1 cellular context compared by ENCODE assay signal in genomic region chr2:42788478-42788793, GRCh38.
A peak's percentile ranks its signal among the peaks of the same experiment; 100 is the strongest.
TF ChIP-seq lines count a peak whose summit lies in the region.

No MANE protein-coding gene starts in this region.

TF ChIP-seq in HepG2, 621 proteins besides CTCF, POLR2A, EP300 and RAD21 (continued from another document and continues in another):
- TF ChIP-seq HNRNPLL (IDR thresholded peaks at IDR 0.05; ENCODE audit: low read depth, low read length, poor library complexity, severe bottlenecking) (no peak), ZSCAN21 (CRISPR knock-in tag; IDR thresholded peaks at IDR 0.05; ENCODE audit: borderline replicate concordance) (no peak), SMARCC2 (IDR thresholded peaks at IDR 0.05) (no peak), ZNF547 (CRISPR knock-in tag; IDR thresholded peaks at IDR 0.05) (no peak), CEBPG (CRISPR knock-in tag; IDR thresholded peaks at IDR 0.05) (no peak), NFYB (CRISPR knock-in tag; IDR thresholded peaks at IDR 0.05) (no peak), WIZ (CRISPR knock-in tag; IDR thresholded peaks at IDR 0.05) (no peak), ZMYM4 (CRISPR knock-in tag; IDR thresholded peaks at IDR 0.05) (no peak), RBM22 (optimal IDR thresholded peaks at IDR 0.05; ENCODE audit: low read length) (no peak), ATF2 (CRISPR knock-in tag; IDR thresholded peaks at IDR 0.05) (no peak), ZNF350 (CRISPR knock-in tag; IDR thresholded peaks at IDR 0.05; ENCODE audit: borderline replicate concordance, low read depth) (0 out of 2 replicates have a peak, but pooled peaks have one; percentile 11), KIAA2018 (CRISPR knock-in tag; IDR thresholded peaks at IDR 0.05; ENCODE audit: borderline replicate concordance) (no peak), BORCS8-MEF2B (CRISPR knock-in tag; IDR thresholded peaks at IDR 0.05) (0 out of 2 replicates have a peak, but pooled peaks have one; percentile 12), ZNF431 (CRISPR knock-in tag; IDR thresholded peaks at IDR 0.05; ENCODE audit: borderline replicate concordance, low read depth) (no peak), HNF4G (IDR thresholded peaks at IDR 0.05; ENCODE audit: borderline replicate concordance, low read depth, low read length) (no peak), HNF4G (CRISPR knock-in tag; IDR thresholded peaks at IDR 0.05; ENCODE audit: borderline replicate concordance, low read depth) (no peak), MTF2 (CRISPR knock-in tag; IDR thresholded peaks at IDR 0.05; ENCODE audit: borderline replicate concordance) (no peak), IKZF4 (CRISPR knock-in tag; IDR thresholded peaks at IDR 0.05; ENCODE audit: borderline replicate concordance, low read depth, not compliant biosample characterization) (no peak), NFE2L2 (IDR thresholded peaks at IDR 0.05; ENCODE audit: low read length) (no peak), AKAP8 (CRISPR knock-in tag; IDR thresholded peaks at IDR 0.05) (no peak), GATAD1 (CRISPR knock-in tag; IDR thresholded peaks at IDR 0.05) (no peak), NR2F2 (IDR thresholded peaks at IDR 0.05; ENCODE audit: borderline replicate concordance, low read depth) (no peak), ZSCAN12 (CRISPR knock-in tag; IDR thresholded peaks at IDR 0.05) (no peak), ZNF501 (CRISPR knock-in tag; IDR thresholded peaks at IDR 0.05) (no peak), ZNF776 (CRISPR knock-in tag; IDR thresholded peaks at IDR 0.05) (no peak), MEF2D (CRISPR knock-in tag; IDR thresholded peaks at IDR 0.05) (no peak), THAP9 (CRISPR knock-in tag; IDR thresholded peaks at IDR 0.05; ENCODE audit: borderline replicate concordance) (0 out of 2 replicates have a peak, but pooled peaks have one; percentile 8), ZNF354B (CRISPR knock-in tag; IDR thresholded peaks at IDR 0.05) (no peak), PHF20 (CRISPR knock-in tag; IDR thresholded peaks at IDR 0.05) (no peak), ZNF546 (CRISPR knock-in tag; conservative IDR thresholded peaks at IDR 0.05) (no peak), ZNF124 (CRISPR knock-in tag; IDR thresholded peaks at IDR 0.05) (no peak), SP5 (CRISPR knock-in tag; IDR thresholded peaks at IDR 0.05; ENCODE audit: borderline replicate concordance, low read depth) (no peak), KMT2B (CRISPR knock-in tag; IDR thresholded peaks at IDR 0.05) (no peak), CCDC6 (CRISPR knock-in tag; IDR thresholded peaks at IDR 0.05) (0 out of 2 replicates have a peak, but pooled peaks have one; percentile 47), SP2 (CRISPR knock-in tag; IDR thresholded peaks at IDR 0.05) (no peak)
- TF ChIP-seq, protein P1, sequence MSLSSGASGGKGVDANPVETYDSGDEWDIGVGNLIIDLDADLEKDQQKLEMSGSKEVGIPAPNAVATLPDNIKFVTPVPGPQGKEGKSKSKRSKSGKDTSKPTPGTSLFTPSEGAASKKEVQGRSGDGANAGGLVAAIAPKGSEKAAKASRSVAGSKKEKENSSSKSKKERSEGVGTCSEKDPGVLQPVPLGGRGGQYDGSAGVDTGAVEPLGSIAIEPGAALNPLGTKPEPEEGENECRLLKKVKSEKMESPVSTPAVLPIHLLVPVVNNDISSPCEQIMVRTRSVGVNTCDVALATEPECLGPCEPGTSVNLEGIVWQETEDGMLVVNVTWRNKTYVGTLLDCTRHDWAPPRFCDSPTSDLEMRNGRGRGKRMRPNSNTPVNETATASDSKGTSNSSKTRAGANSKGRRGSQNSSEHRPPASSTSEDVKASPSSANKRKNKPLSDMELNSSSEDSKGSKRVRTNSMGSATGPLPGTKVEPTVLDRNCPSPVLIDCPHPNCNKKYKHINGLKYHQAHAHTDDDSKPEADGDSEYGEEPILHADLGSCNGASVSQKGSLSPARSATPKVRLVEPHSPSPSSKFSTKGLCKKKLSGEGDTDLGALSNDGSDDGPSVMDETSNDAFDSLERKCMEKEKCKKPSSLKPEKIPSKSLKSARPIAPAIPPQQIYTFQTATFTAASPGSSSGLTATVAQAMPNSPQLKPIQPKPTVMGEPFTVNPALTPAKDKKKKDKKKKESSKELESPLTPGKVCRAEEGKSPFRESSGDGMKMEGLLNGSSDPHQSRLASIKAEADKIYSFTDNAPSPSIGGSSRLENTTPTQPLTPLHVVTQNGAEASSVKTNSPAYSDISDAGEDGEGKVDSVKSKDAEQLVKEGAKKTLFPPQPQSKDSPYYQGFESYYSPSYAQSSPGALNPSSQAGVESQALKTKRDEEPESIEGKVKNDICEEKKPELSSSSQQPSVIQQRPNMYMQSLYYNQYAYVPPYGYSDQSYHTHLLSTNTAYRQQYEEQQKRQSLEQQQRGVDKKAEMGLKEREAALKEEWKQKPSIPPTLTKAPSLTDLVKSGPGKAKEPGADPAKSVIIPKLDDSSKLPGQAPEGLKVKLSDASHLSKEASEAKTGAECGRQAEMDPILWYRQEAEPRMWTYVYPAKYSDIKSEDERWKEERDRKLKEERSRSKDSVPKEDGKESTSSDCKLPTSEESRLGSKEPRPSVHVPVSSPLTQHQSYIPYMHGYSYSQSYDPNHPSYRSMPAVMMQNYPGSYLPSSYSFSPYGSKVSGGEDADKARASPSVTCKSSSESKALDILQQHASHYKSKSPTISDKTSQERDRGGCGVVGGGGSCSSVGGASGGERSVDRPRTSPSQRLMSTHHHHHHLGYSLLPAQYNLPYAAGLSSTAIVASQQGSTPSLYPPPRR (CRISPR knock-in tag; IDR thresholded peaks at IDR 0.05; ENCODE audit: borderline replicate concordance): no peak
- TF ChIP-seq, protein P2, sequence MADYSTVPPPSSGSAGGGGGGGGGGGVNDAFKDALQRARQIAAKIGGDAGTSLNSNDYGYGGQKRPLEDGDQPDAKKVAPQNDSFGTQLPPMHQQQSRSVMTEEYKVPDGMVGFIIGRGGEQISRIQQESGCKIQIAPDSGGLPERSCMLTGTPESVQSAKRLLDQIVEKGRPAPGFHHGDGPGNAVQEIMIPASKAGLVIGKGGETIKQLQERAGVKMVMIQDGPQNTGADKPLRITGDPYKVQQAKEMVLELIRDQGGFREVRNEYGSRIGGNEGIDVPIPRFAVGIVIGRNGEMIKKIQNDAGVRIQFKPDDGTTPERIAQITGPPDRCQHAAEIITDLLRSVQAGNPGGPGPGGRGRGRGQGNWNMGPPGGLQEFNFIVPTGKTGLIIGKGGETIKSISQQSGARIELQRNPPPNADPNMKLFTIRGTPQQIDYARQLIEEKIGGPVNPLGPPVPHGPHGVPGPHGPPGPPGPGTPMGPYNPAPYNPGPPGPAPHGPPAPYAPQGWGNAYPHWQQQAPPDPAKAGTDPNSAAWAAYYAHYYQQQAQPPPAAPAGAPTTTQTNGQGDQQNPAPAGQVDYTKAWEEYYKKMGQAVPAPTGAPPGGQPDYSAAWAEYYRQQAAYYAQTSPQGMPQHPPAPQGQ (CRISPR knock-in tag; IDR thresholded peaks at IDR 0.05; ENCODE audit: borderline replicate concordance): 0 out of 2 replicates have a peak, but pooled peaks have one; percentile 36
- TF ChIP-seq, protein P3, sequence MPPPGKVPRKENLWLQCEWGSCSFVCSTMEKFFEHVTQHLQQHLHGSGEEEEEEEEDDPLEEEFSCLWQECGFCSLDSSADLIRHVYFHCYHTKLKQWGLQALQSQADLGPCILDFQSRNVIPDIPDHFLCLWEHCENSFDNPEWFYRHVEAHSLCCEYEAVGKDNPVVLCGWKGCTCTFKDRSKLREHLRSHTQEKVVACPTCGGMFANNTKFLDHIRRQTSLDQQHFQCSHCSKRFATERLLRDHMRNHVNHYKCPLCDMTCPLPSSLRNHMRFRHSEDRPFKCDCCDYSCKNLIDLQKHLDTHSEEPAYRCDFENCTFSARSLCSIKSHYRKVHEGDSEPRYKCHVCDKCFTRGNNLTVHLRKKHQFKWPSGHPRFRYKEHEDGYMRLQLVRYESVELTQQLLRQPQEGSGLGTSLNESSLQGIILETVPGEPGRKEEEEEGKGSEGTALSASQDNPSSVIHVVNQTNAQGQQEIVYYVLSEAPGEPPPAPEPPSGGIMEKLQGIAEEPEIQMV (CRISPR knock-in tag; IDR thresholded peaks at IDR 0.05; ENCODE audit: low read depth): 0 out of 2 replicates have a peak, but pooled peaks have one; percentile 65
- TF ChIP-seq, protein P4, sequence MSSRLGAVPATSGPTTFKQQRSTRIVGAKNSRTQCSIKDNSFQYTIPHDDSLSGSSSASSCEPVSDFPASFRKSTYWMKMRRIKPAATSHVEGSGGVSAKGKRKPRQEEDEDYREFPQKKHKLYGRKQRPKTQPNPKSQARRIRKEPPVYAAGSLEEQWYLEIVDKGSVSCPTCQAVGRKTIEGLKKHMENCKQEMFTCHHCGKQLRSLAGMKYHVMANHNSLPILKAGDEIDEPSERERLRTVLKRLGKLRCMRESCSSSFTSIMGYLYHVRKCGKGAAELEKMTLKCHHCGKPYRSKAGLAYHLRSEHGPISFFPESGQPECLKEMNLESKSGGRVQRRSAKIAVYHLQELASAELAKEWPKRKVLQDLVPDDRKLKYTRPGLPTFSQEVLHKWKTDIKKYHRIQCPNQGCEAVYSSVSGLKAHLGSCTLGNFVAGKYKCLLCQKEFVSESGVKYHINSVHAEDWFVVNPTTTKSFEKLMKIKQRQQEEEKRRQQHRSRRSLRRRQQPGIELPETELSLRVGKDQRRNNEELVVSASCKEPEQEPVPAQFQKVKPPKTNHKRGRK (CRISPR knock-in tag; IDR thresholded peaks at IDR 0.05): no peak
